Comparison of ENCODE assay signal across 1 cellular context in genomic region chr5:115360036-115360685, GRCh38.
TF ChIP-seq lines count a peak whose summit lies in the region.

No MANE protein-coding gene starts in this region.

TF ChIP-seq in GM23338, 12 proteins besides CTCF, POLR2A, EP300 and RAD21 (continued from another document):
- TF ChIP-seq ZNF462 (CRISPR knock-in tag; IDR thresholded peaks at IDR 0.05) (no peak), NANOG (IDR thresholded peaks at IDR 0.05; ENCODE audit: borderline replicate concordance) (no peak)
TF ChIP-seq in GM23338: peak in this region for 0.
